Comparison of ENCODE assay signal across 8 cellular contexts in the genomic region with DNA sequence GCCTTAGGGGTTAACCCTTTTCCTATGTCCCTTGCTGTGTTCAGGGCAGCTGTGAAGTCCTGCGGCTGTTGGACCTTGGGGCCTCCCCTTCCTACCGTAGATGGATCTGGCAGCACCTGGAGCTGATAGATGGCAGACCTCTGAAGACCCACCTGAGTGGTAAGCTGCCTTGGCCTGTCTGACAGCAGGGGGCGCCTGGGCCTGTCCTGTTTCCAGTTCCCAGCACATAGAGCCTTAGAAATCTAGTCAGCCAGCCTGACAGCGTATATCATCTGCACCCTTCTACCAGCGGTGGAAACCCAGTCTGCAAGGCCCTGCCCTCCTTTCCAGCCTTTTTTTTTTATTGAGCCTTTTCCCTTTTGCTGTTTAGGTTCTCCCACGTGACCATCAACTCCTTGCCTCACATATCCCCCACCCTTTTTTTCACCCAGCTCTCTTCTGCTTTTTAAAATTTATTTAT. TPM values are rescaled to one million over a fixed set of nuclear protein-coding genes. Genes with fewer than 3 reads are reported as not detected.
DNase-seq lines count a peak whose midpoint lies in the region; ATAC-seq and TF ChIP-seq lines count a peak whose summit lies in the region.

No MANE protein-coding gene starts in this region.

- ATAC-seq in naive thymus-derived CD4-positive, alpha-beta T cell, result peak; percentile 91
- no peak for ATAC-seq in GM18870 (IDR thresholded peaks at IDR 0.05; ENCODE audit: unreplicated experiment)

- POLR2A ChIA-PET in PC-9 (lab: Charles Lee; ENCODE audit: unreplicated experiment), result interaction anchor here (0.6 to 0.7 kb wide), 2 partner anchors 22 to 107 kb away, joined by 3 to 4 read pairs; no protein-coding TSS in a partner anchor
- POLR2A ChIA-PET in naive thymus-derived CD4-positive, alpha-beta T cell (lab: Charles Lee), result interaction anchor here (0.9 kb wide), 2 partner anchors 142 to 144 kb away, joined by 3 read pairs; no protein-coding TSS in a partner anchor

- H3F3A ChIP-seq in PC-9 (ENCODE audit: insufficient read depth, low read depth), result 0 out of 2 replicates have a peak, but pooled peaks cover 4% of the 10 kb centered on the region

- H3K27me3 Mint-ChIP-seq in naive thymus-derived CD4-positive, alpha-beta T cell, result peaks cover 0 to 9% (median 4%) of the 10 kb centered on the region in 5 donors

- no TSS peak for BruUV-seq in PC-9 (replicated peaks; lab: Mats Ljungman, UMichigan)

- 2 to 4% methylated on average over 6 of the region's 6 CpGs for WGBS in esophagus squamous epithelium, 2 donors

- H3K4me1 ChIP-seq in PC-9 (replicated peaks; ENCODE audit: insufficient read depth), result no peaks in the 10 kb centered on the region
- H3K4me1 ChIP-seq in esophagus squamous epithelium, result peaks cover 0 to 7% (median 0%) of the 10 kb centered on the region in 3 donors
- no peaks in the 10 kb centered on the region for H3K4me1 ChIP-seq in naive thymus-derived CD4-positive, alpha-beta T cell (ENCODE audit: control insufficient read depth in 2 of 2, insufficient read depth in 2 of 2, low read length in 2 of 2)

- no peaks in the 10 kb centered on the region for H3K79me2 ChIP-seq in PC-9 (ENCODE audit: low read depth)

- H3K9me3 Mint-ChIP-seq in naive thymus-derived CD4-positive, alpha-beta T cell, result peaks cover 0 to 2% (median 0%) of the 10 kb centered on the region in 11 donors

- H3K36me3 Mint-ChIP-seq in naive thymus-derived CD4-positive, alpha-beta T cell, result no peaks in the 10 kb centered on the region

- intact Hi-C loops in PC-9 (cut with micrococcal nuclease; ENCODE audit: unreplicated experiment) (loop anchor here (1.0 to 5.0 kb wide), 6 partner anchors 47 to 483 kb away; no protein-coding TSS in a partner anchor), esophagus squamous epithelium (cut with DNase I) (loop anchor here (5.0 kb wide), 1 partner anchor 142 kb away; no protein-coding TSS in a partner anchor)
- intact Hi-C loops in naive thymus-derived CD4-positive, alpha-beta T cell (cut with micrococcal nuclease), result loop anchor here (1.0 to 2.0 kb wide), 5 partner anchors 55 to 444 kb away; no protein-coding TSS in a partner anchor

- DNase-seq in DMS 273 treated with DMSO at 0.1 percent for 48 hours (lab: John Stamatoyannopoulos, UW) (peak; percentile 69), LoVo (ENCODE audit: low spot score) (peak; percentile 80), PC-9 (peak; percentile 69 to 89), esophagus squamous epithelium (lab: John Stamatoyannopoulos, UW) (peak; percentile 7)
- DNase-seq in activated T-cell treated with anti-CD3 and anti-CD28 coated beads, Interleukin-2, amount 50 U/mL, for 1 hour, result peak; percentile 83
- DNase-seq in naive thymus-derived CD4-positive, alpha-beta T cell, result peak; percentile 59 to 82 (median 76)
- peak; percentile 63 to 67 for DNase-seq in stimulated activated CD8-positive, alpha-beta memory T cell treated with anti-CD3 and anti-CD28 coated beads, Interleukin-7, amount 100 ng/mL, for 4 hours (ENCODE audit: low read depth in 2 of 2)

- H3K27ac ChIP-seq in PC-9 (no peak overlapping the region), esophagus squamous epithelium (no peak overlapping the region)
- H3K27ac ChIP-seq in naive thymus-derived CD4-positive, alpha-beta T cell (ENCODE audit: low read depth, low read length), result no peak overlapping the region

- CTCF ChIA-PET in PC-9 (lab: Charles Lee), result interaction anchor here (0.6 to 3.8 kb wide), 7 partner anchors 33 to 208 kb away, joined by 3 to 85 read pairs (median 3); no protein-coding TSS in a partner anchor
- CTCF ChIA-PET in naive thymus-derived CD4-positive, alpha-beta T cell (lab: Charles Lee), result interaction anchor here (0.5 to 9.2 kb wide), 10 partner anchors 13 to 353 kb away, joined by 3 to 257 read pairs (median 4); no protein-coding TSS in a partner anchor

- peak overlapping the region in 2 of 9 donors; percentile 36 to 52 for H3K27ac Mint-ChIP-seq in naive thymus-derived CD4-positive, alpha-beta T cell

- peaks cover 4 to 13% (median 5%) of the 10 kb centered on the region in 7 donors for H3K4me1 Mint-ChIP-seq in naive thymus-derived CD4-positive, alpha-beta T cell

- no peak overlapping the region for H3K4me3 ChIP-seq in PC-9
- no peak overlapping the region for H3K4me3 ChIP-seq in esophagus squamous epithelium
- H3K4me3 ChIP-seq in naive thymus-derived CD4-positive, alpha-beta T cell (ENCODE audit: low read length), result no peak overlapping the region

- no peak overlapping the region for H2AFZ ChIP-seq in PC-9

- TF ChIP-seq POLR2A in esophagus squamous epithelium (IDR thresholded peaks at IDR 0.05), result no peak

- TF ChIP-seq CTCF in PC-9 (conservative IDR thresholded peaks at IDR 0.05), result peak; percentile 88
- peak; percentile 65 to 92 (median 88) for TF ChIP-seq CTCF in esophagus squamous epithelium (IDR thresholded peaks at IDR 0.05)

- no peak overlapping the region for H3K4me3 Mint-ChIP-seq in naive thymus-derived CD4-positive, alpha-beta T cell

- H3K4me2 ChIP-seq in PC-9, result 0 out of 2 replicates have a peak overlapping the region, but pooled peaks have one; percentile 12

- H3K27me3 ChIP-seq in PC-9 (ENCODE audit: insufficient read depth, low read depth) (no peaks in the 10 kb centered on the region), esophagus squamous epithelium (no peaks in the 10 kb centered on the region)
- H3K27me3 ChIP-seq in naive thymus-derived CD4-positive, alpha-beta T cell (ENCODE audit: control insufficient read depth in 2 of 2, insufficient read depth in 2 of 2, low read length in 2 of 2), result no peaks in the 10 kb centered on the region

- H3K9me3 ChIP-seq in PC-9 (ENCODE audit: insufficient read depth, low read depth) (no peaks in the 10 kb centered on the region), esophagus squamous epithelium (no peaks in the 10 kb centered on the region)
- H3K9me3 ChIP-seq in naive thymus-derived CD4-positive, alpha-beta T cell (ENCODE audit: control insufficient read depth in 2 of 3, low read length in 3 of 3), result no peaks in the 10 kb centered on the region

- H3K9me2 ChIP-seq in PC-9 (ENCODE audit: insufficient read depth), result no peaks in the 10 kb centered on the region

- H3K36me3 ChIP-seq in PC-9 (ENCODE audit: low read depth), result no peaks in the 10 kb centered on the region
- no peaks in the 10 kb centered on the region for H3K36me3 ChIP-seq in esophagus squamous epithelium
- no peaks in the 10 kb centered on the region for H3K36me3 ChIP-seq in naive thymus-derived CD4-positive, alpha-beta T cell (ENCODE audit: control insufficient read depth in 2 of 3, insufficient read depth in 3 of 3, low read length in 3 of 3)

- H4K20me1 ChIP-seq in PC-9 (ENCODE audit: insufficient read depth), result no peaks in the 10 kb centered on the region

RNA-seq across cellular contexts. Expression of gene CNBD2, which starts 26.6 kb away (rescaled TPM):
- total RNA-seq in PC-9 (2021) (6.2 and 7.3 TPM in 2 replicates), esophagus squamous epithelium (10 to 100 TPM in 1 of 4 donors, 1 to 10 TPM in 3; 4.0 to 15.3 (median 4.6) TPM)
- 10 to 100 TPM in 1 of 5 experiments, 1 to 10 TPM in 4; 2.6 to 10.6 (median 6.5) TPM for total RNA-seq in naive thymus-derived CD4-positive, alpha-beta T cell
- 1 to 10 TPM; 7.7 to 9.1 TPM for polyA plus RNA-seq in naive thymus-derived CD4-positive, alpha-beta T cell

RNA-seq across cellular contexts. Expression of gene SCAND1, which starts 40.7 kb away (rescaled TPM):
- total RNA-seq in PC-9 (2021) (56.6 and 95.0 TPM in 2 replicates), esophagus squamous epithelium (10 to 100 TPM; 50.2 to 98.6 (median 74.1) TPM)
- total RNA-seq in naive thymus-derived CD4-positive, alpha-beta T cell, result 10 to 100 TPM; 41.8 to 56.2 (median 51.7) TPM
- 100 to 1,000 TPM; 185 to 212 TPM for polyA plus RNA-seq in naive thymus-derived CD4-positive, alpha-beta T cell

Comparison
In these comparisons a context has a peak if more than half of its experiments do, and no peak if none do; other contexts are left out.
1. DNase-seq: peak in every context shown above with its lines; median percentile 83 in activated T-cell treated with anti-CD3 and anti-CD28 coated beads, Interleukin-2, amount 50 U/mL, for 1 hour; 80 in LoVo; 79 in PC-9; 76 in naive thymus-derived CD4-positive, alpha-beta T cell; 69 in DMS 273 treated with DMSO at 0.1 percent for 48 hours; 65 in stimulated activated CD8-positive, alpha-beta memory T cell treated with anti-CD3 and anti-CD28 coated beads, Interleukin-7, amount 100 ng/mL, for 4 hours; 7 in esophagus squamous epithelium.